11 cellular contexts compared by ENCODE assay signal in genomic region chr18:58858591-58859468, GRCh38. TPM values are rescaled to one million over a fixed set of nuclear protein-coding genes. Genes with fewer than 3 reads are reported as not detected.
DNase-seq lines count a peak whose midpoint lies in the region; ATAC-seq and TF ChIP-seq lines count a peak whose summit lies in the region.
"Had no signal": no experiment of that assay in that cellular context is flagged by ENCODE, and none has a peak within 500 bp of the region (broad histone marks: within the 10 kb centered on the region; RNA-seq: fewer than 3 reads in every experiment).

No MANE protein-coding gene starts in this region.

- POLR2A ChIA-PET in activated B cell treated with CpG ODN at 0.5 μM for 24 hours (lab: Charles Lee), result interaction anchor here (0.6 kb wide), 1 partner anchor 1142 kb away, joined by 4 read pairs; no protein-coding TSS in a partner anchor

- H3K9me3 ChIP-seq in gastroesophageal sphincter (no peaks in the 10 kb centered on the region), prostate gland (no peaks in the 10 kb centered on the region), BE2C (no peaks in the 10 kb centered on the region)
- H3K9me3 ChIP-seq: HAP-1 had no signal

- no peaks in the 10 kb centered on the region for H3K27me3 Mint-ChIP-seq in activated B cell treated with CpG ODN at 0.5 μM for 24 hours

- H3K4me3 ChIP-seq in AG10803 (ENCODE audit: low read length), result no peak overlapping the region
- H3K4me3 ChIP-seq in gastroesophageal sphincter, result no peak overlapping the region
- no peak overlapping the region for H3K4me3 ChIP-seq in prostate gland
- H3K4me3 ChIP-seq in BE2C (ENCODE audit: low read depth, low read length), result no peak overlapping the region
- H3K4me3 ChIP-seq: HAP-1 had no signal

- 64 to 65% methylated on average over 8 to 10 of the region's 11 CpGs for WGBS in gastroesophageal sphincter (ENCODE audit: low coverage in 1 of 2), 2 donors
- WGBS in prostate gland, result 71% methylated on average over 11 of the region's 11 CpGs

- H3K27ac ChIP-seq in gastroesophageal sphincter (peak overlapping the region in 1 of 4 donors; percentile 98), prostate gland (peak overlapping the region; percentile 98 to 100)

- no peak overlapping the region for H3K4me3 Mint-ChIP-seq in activated B cell treated with CpG ODN at 0.5 μM for 24 hours

- H3K36me3 Mint-ChIP-seq in activated B cell treated with CpG ODN at 0.5 μM for 24 hours (ENCODE audit: low read depth), result no peaks in the 10 kb centered on the region

- no peaks in the 10 kb centered on the region for H3K27me3 ChIP-seq in gastroesophageal sphincter
- no peaks in the 10 kb centered on the region for H3K27me3 ChIP-seq in prostate gland (replicated peaks; ENCODE audit: insufficient read depth)
- H3K27me3 ChIP-seq in BE2C, result no peaks in the 10 kb centered on the region

- ATAC-seq in activated B cell treated with CpG ODN at 0.5 μM for 24 hours (ENCODE audit: low read depth) (no peak), gastroesophageal sphincter (peak; percentile 68), GM18868 (IDR thresholded peaks at IDR 0.05; ENCODE audit: unreplicated experiment) (no peak), GM19351 (IDR thresholded peaks at IDR 0.05; ENCODE audit: unreplicated experiment) (no peak)

- TF ChIP-seq POLR2A in gastroesophageal sphincter (IDR thresholded peaks at IDR 0.05) (no peak), prostate gland (IDR thresholded peaks at IDR 0.05) (no peak)

- no peaks in the 10 kb centered on the region for H3K9me3 Mint-ChIP-seq in activated B cell treated with CpG ODN at 0.5 μM for 24 hours

- peak overlapping the region; percentile 16 for H3K27ac Mint-ChIP-seq in activated B cell treated with CpG ODN at 0.5 μM for 24 hours

- DNase-seq in AG10803 (ENCODE audit: low read depth), result peak; percentile 87
- no peak for DNase-seq in activated B cell treated with CpG ODN at 0.5 μM for 24 hours
- no peak for DNase-seq in prostate gland (ENCODE audit: low spot score)
- no peak for DNase-seq in BE2C
- no peak for DNase-seq in GM19238 (ENCODE audit: insufficient read length, low spot score)
- DNase-seq: NCI-H1092 treated with DMSO at 0.1 percent for 48 hours, occipital lobe had no signal

- H3K4me1 ChIP-seq in gastroesophageal sphincter (peaks cover 0 to 52% (median 4%) of the 10 kb centered on the region in 3 donors), prostate gland (replicated peaks) (no peaks in the 10 kb centered on the region), BE2C (no peaks in the 10 kb centered on the region; the same call in none of the 2 replicates)

- H3K4me1 Mint-ChIP-seq in activated B cell treated with CpG ODN at 0.5 μM for 24 hours, result peaks cover 16% of the 10 kb centered on the region

- intact Hi-C loops in activated B cell treated with CpG ODN at 0.5 μM for 24 hours (cut with micrococcal nuclease), result no loop called here
- intact Hi-C loops in prostate gland (cut with DNase I), result no loop called here

- TF ChIP-seq CTCF in AG10803 (conservative IDR thresholded peaks at IDR 0.05; ENCODE audit: low read length), result no peak
- TF ChIP-seq CTCF in activated B cell treated with CpG ODN at 0.5 μM for 24 hours (IDR thresholded peaks at IDR 0.05), result no peak
- TF ChIP-seq CTCF in gastroesophageal sphincter (IDR thresholded peaks at IDR 0.05), result no peak
- TF ChIP-seq CTCF in prostate gland (IDR thresholded peaks at IDR 0.05), result no peak
- no peak for TF ChIP-seq CTCF in BE2C (IDR thresholded peaks at IDR 0.05; ENCODE audit: low read depth, low read length)

- CTCF ChIA-PET in activated B cell treated with CpG ODN at 0.5 μM for 24 hours (lab: Charles Lee), result no interaction called here

- TF ChIP-seq EP300 in gastroesophageal sphincter (IDR thresholded peaks at IDR 0.05), result no peak

- H3K36me3 ChIP-seq in gastroesophageal sphincter (no peaks in the 10 kb centered on the region), prostate gland (no peaks in the 10 kb centered on the region), BE2C (no peaks in the 10 kb centered on the region)
- H3K36me3 ChIP-seq: HAP-1 had no signal

RNA-seq across cellular contexts. Expression of gene ZNF532, which starts 5.8 kb away (rescaled TPM):
- total RNA-seq in activated B cell treated with CpG ODN at 0.5 μM for 24 hours (87.4 and 106 TPM in 2 replicates), gastroesophageal sphincter (100 to 1,000 TPM in 2 of 4 donors, 10 to 100 TPM in 2; 48.3 to 128 (median 96.2) TPM), prostate gland (100 to 1,000 TPM; 231 to 299 TPM)
- 64.5 TPM for polyA plus RNA-seq in BE2C (2012; ENCODE audit: insufficient read depth, insufficient read length, low read depth)
